ENCODE assay signal across 8 cellular contexts in the genomic region with DNA sequence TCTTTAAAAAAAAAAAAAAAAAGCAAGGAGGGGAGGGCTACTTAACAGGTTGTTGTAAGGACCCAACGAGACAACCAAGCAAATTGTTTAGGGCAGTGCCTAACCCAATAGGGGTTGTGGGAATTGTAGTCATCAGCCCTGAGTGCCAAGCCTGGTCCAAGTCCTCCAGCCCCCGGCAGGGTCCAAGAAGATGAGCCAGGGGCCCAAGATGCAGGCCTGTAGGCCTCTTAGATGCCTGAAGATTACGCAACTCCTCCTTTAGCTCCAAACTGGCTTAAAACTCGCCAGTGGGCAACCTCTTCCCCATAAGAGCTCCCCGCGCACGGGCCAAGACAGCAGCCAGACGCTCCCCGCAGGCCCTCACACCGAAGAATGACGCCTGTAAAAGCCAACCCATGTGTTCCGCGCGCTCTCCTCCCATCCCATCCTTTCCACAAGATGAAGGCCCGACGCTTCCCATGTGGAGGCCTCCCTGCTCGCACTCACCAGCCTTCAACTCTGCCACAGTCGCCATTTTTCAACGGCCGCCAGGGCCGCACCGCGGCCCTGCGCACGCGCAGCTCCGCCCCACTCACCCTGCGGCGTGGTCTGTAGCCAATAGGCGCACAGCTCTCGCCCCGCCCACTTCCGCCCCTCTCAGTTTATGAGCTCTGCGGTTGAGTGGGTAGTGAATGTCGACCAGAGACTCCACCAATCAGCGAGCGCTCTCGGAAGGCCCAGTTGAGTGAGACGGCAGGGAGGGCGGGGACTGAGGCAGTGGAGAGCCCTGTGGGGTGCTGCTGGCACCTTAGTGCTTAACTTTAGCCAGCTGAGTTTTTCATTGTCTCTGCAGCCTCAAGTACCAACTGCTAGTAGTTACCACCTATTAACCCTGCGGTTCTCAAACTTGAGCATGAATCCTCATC. TPM values are rescaled to one million over a fixed set of nuclear protein-coding genes. Genes with fewer than 3 reads are reported as not detected.
DNase-seq lines count a peak whose midpoint lies in the region; ATAC-seq and TF ChIP-seq lines count a peak whose summit lies in the region.

A gene with protein sequence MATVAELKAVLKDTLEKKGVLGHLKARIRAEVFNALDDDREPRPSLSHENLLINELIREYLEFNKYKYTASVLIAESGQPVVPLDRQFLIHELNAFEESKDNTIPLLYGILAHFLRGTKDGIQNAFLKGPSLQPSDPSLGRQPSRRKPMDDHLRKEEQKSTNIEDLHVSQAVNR (minus strand): TSS at position 532 of the 905 bp plus-strand sequence. CDS start 18 bp downstream, at position 514.

- TF ChIP-seq EP300 in gastroesophageal sphincter (IDR thresholded peaks at IDR 0.05) (no peak), suprapubic skin (IDR thresholded peaks at IDR 0.05) (no peak)

- H3K4me1 ChIP-seq in gastroesophageal sphincter (peaks cover 2 to 55% (median 12%) of the 10 kb centered on the region in 3 donors), suprapubic skin (peaks cover 33% of the 10 kb centered on the region)

- WGBS in gastroesophageal sphincter (ENCODE audit: low coverage in 1 of 2), 2 donors, result 0% methylated on average over 10 of the region's 41 CpGs; no CpG with 5 or more reads in 1 of the 2 donors
- under 1% methylated on average over 26 of the region's 41 CpGs for WGBS in suprapubic skin

- H3K36me3 ChIP-seq in gastroesophageal sphincter (peaks cover 0 to 5% of the 10 kb centered on the region in 2 donors), suprapubic skin (peaks cover 7% of the 10 kb centered on the region)

- TF ChIP-seq CTCF in HFF-Myc (IDR thresholded peaks at IDR 0.05; ENCODE audit: low read depth, low read length, missing control alignments), result peak; percentile 15
- TF ChIP-seq CTCF in gastroesophageal sphincter (IDR thresholded peaks at IDR 0.05), result peak in 3 of 4 experiments; percentile 29 to 71 (median 55)
- TF ChIP-seq CTCF in suprapubic skin (IDR thresholded peaks at IDR 0.05), result peak; percentile 22 to 35

- H3K9me3 ChIP-seq in gastroesophageal sphincter (no peaks in the 10 kb centered on the region), suprapubic skin (no peaks in the 10 kb centered on the region)

- intact Hi-C loops in activated naive CD4-positive, alpha-beta T cell treated with anti-CD3 and anti-CD28 coated beads for 36 hours (cut with micrococcal nuclease), result loop anchor here (1.0 to 5.0 kb wide), 4 partner anchors 62 to 246 kb away; a partner anchor contains a TSS

- H3K27ac ChIP-seq in gastroesophageal sphincter (peak within 1 kb of the TSS; percentile 78 to 94 (median 88)), suprapubic skin (peak within 1 kb of the TSS; percentile 93)

- no peaks in the 10 kb centered on the region for H3K9me3 Mint-ChIP-seq in activated naive CD4-positive, alpha-beta T cell treated with anti-CD3 and anti-CD28 coated beads for 36 hours

- TF ChIP-seq POLR2A in gastroesophageal sphincter (IDR thresholded peaks at IDR 0.05) (peak; percentile 46 to 62), suprapubic skin (IDR thresholded peaks at IDR 0.05) (peak in 1 of 2 donors; percentile 53)

- CTCF ChIA-PET in activated naive CD4-positive, alpha-beta T cell treated with anti-CD3 and anti-CD28 coated beads for 36 hours (lab: Charles Lee), result interaction anchor here (0.6 to 1.4 kb wide), 6 partner anchors 13 to 143 kb away, joined by 3 to 6 read pairs (median 3); no protein-coding TSS in a partner anchor

- ATAC-seq in gastroesophageal sphincter, result peak; percentile 100

- H3K4me3 Mint-ChIP-seq in activated naive CD4-positive, alpha-beta T cell treated with anti-CD3 and anti-CD28 coated beads for 36 hours, result peak within 1 kb of the TSS; percentile 100

- DNase-seq in GM04504 (ENCODE audit: low read depth), result peak; percentile 98
- DNase-seq in HFF-Myc (ENCODE audit: extremely low read depth, low read depth), result peak; percentile 98
- DNase-seq in NAMALWA (ENCODE audit: low spot score), result peak; percentile 100
- peak; percentile 99 for DNase-seq in SK-N-DZ (ENCODE audit: low spot score)
- DNase-seq in activated naive CD4-positive, alpha-beta T cell treated with anti-CD3 and anti-CD28 coated beads for 36 hours, result peak; percentile 100
- DNase-seq in nucleus accumbens (lab: John Stamatoyannopoulos, UW), result peak; percentile 77 to 100 (median 98)
- peak; percentile 100 for DNase-seq in suprapubic skin (ENCODE audit: low spot score in 2 of 2)

- H3K4me3 ChIP-seq in HFF-Myc (replicated peaks; ENCODE audit: low read depth, low read length) (peak within 1 kb of the TSS; percentile 83), gastroesophageal sphincter (peak within 1 kb of the TSS; percentile 85 to 86), suprapubic skin (peak within 1 kb of the TSS; percentile 94)

- H3K27me3 Mint-ChIP-seq in activated naive CD4-positive, alpha-beta T cell treated with anti-CD3 and anti-CD28 coated beads for 36 hours (ENCODE audit: low read depth), result no peaks in the 10 kb centered on the region

- H3K27ac Mint-ChIP-seq in activated naive CD4-positive, alpha-beta T cell treated with anti-CD3 and anti-CD28 coated beads for 36 hours, result peak within 1 kb of the TSS; percentile 94

- peaks cover 31% of the 10 kb centered on the region for H3K4me1 Mint-ChIP-seq in activated naive CD4-positive, alpha-beta T cell treated with anti-CD3 and anti-CD28 coated beads for 36 hours (ENCODE audit: low read depth)

- H3K27me3 ChIP-seq in gastroesophageal sphincter (no peaks in the 10 kb centered on the region), suprapubic skin (no peaks in the 10 kb centered on the region)

- peaks cover 3% of the 10 kb centered on the region for H3K36me3 Mint-ChIP-seq in activated naive CD4-positive, alpha-beta T cell treated with anti-CD3 and anti-CD28 coated beads for 36 hours (ENCODE audit: low read depth)

RNA-seq across cellular contexts. Expression of the gene that starts here (rescaled TPM):
- 60.5 and 63.1 TPM in 2 replicates for polyA plus RNA-seq in SK-N-DZ (2014; cell fraction: cytosol; rRNA removed)
- 15.3 and 20.2 TPM in 2 replicates for polyA plus RNA-seq in SK-N-DZ (2014; cell fraction: nucleus; rRNA removed)
- 10 to 100 TPM; 49.0 to 57.0 TPM for total RNA-seq in activated naive CD4-positive, alpha-beta T cell treated with anti-CD3 and anti-CD28 coated beads for 36 hours
- 10 to 100 TPM; 34.1 to 66.9 (median 49.6) TPM for total RNA-seq in gastroesophageal sphincter
- 10 to 100 TPM; 31.2 to 45.1 (median 39.5) TPM for total RNA-seq in suprapubic skin

Comparison
In these comparisons a context has a peak if more than half of its experiments do, and no peak if none do; other contexts are left out.
1. Peak in every context shown above with its lines: DNase-seq, ATAC-seq, H3K4me3 ChIP-seq and H3K27ac ChIP-seq.